ENCODE assay signal across 18 cellular contexts in the genomic region with DNA sequence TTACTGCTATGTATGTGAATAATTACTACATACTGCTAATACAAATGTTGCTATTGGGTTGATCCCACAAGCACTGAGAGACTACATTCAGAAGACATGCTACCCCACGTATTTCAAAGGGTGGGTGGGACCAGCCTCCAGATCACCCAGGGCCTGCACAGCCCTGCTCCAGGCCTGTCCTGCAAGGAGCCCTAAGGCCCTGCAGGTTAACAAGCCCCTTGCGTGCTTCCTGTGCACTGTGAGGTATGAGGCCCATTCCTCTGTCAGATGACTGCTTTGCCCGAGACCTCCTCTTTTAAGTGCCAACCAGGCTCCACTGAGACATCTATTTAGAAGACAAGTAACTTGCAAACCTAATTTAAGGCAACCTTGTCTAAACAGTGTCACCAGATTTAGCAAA.
"Had no signal": no experiment of that assay in that cellular context is flagged by ENCODE, and none has a peak within 500 bp of the region (broad histone marks: within the 10 kb centered on the region; RNA-seq: fewer than 3 reads in every experiment).

No MANE protein-coding gene starts in this region.

- DNase-seq: activated CD4-positive, CD25-positive, alpha-beta regulatory T cell; activated naive CD4-positive, alpha-beta T cell treated with anti-CD3 and anti-CD28 coated beads, Interleukin-2, amount 50 U/mL, for 16 hours; activated T-cell treated with anti-CD3 and anti-CD28 coated beads, Interleukin-2, amount 50 U/mL, for 1 hour; central memory CD4-positive, alpha-beta T cell; effector memory CD4-positive, alpha-beta T cell; hippocampal formation; kidney glomerular epithelial cell; naive thymus-derived CD8-positive, alpha-beta T cell; occipital lobe; SK-N-SH; T-helper 1 cell had no signal

- H3K9me3 Mint-ChIP-seq: naive thymus-derived CD8-positive, alpha-beta T cell had no signal

- H3K4me3 ChIP-seq: adrenal gland, body of pancreas, lung, prostate gland, stomach, tibial nerve had no signal

- ATAC-seq: naive thymus-derived CD8-positive, alpha-beta T cell had no signal

- H3K36me3 Mint-ChIP-seq: naive thymus-derived CD8-positive, alpha-beta T cell had no signal

- H3K4me3 Mint-ChIP-seq: naive thymus-derived CD8-positive, alpha-beta T cell had no signal

- H3K27me3 ChIP-seq: adrenal gland, body of pancreas, stomach, tibial nerve had no signal

- H3K36me3 ChIP-seq: prostate gland had no signal

- H3K27ac ChIP-seq: adrenal gland, epithelial cell of prostate, stomach, tibial nerve had no signal

- H3K9ac ChIP-seq: SK-N-SH had no signal

- H3K9me3 ChIP-seq: adrenal gland, body of pancreas, prostate gland, SK-N-SH, stomach, tibial nerve had no signal

- H3K4me2 ChIP-seq: SK-N-SH had no signal

- H3K4me1 ChIP-seq: prostate gland had no signal
